1 cellular context compared by ENCODE assay signal in genomic region chr21:38170283-38170682, GRCh38.
TF ChIP-seq lines count a peak whose summit lies in the region.

No MANE protein-coding gene starts in this region.

TF ChIP-seq in GM23338, 12 proteins besides CTCF, POLR2A, EP300 and RAD21 (continued from another document):
- TF ChIP-seq EZH2phosphoT487 (IDR thresholded peaks at IDR 0.05; ENCODE audit: unreplicated experiment) = no peak
- no peak for TF ChIP-seq JUNB (IDR thresholded peaks at IDR 0.05; ENCODE audit: unreplicated experiment)
- no peak for TF ChIP-seq ZNF462 (CRISPR knock-in tag; IDR thresholded peaks at IDR 0.05)
- TF ChIP-seq STAT1 (IDR thresholded peaks at IDR 0.05; ENCODE audit: unreplicated experiment) = no peak
- TF ChIP-seq POLR2AphosphoS5 (IDR thresholded peaks at IDR 0.05; ENCODE audit: low read depth) = no peak
- no peak for TF ChIP-seq ETS1 (IDR thresholded peaks at IDR 0.05)
